Comparison of ENCODE assay signal across 32 cellular contexts in the genomic region with DNA sequence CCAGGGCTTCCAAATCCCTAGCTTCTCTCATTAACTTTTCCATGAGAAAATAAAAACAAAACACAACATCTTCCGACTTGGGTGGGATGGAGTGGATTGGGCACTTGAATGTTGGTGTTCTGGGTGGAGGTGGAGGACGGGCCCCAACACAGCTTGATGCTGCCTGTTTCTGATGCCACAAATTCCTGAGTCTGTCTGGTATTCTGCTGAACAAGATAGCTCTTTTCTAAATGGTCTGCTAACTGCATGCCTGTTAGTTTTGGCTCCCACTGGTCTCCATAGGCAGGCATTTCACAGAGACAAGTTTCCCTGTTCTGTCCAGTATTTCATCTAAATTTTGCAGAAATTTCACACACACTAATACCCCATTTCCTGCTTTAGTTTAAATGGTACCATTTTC.
"Had no signal": no experiment of that assay in that cellular context is flagged by ENCODE, and none has a peak within 500 bp of the region (broad histone marks: within the 10 kb centered on the region; RNA-seq: fewer than 3 reads in every experiment).

No MANE protein-coding gene starts in this region.

- H3K9ac ChIP-seq: KMS-11, SK-N-SH had no signal

- H3K4me3 ChIP-seq: cardiac muscle cell, Peyer's patch, SJSA1 had no signal

- H3K4me3 Mint-ChIP-seq: activated CD4-positive, alpha-beta T cell treated with anti-CD3 and anti-CD28 coated beads, Interleukin-2, amount 10 ng/mL, durations not matched to agents 24 days and 14 days; activated CD8-positive, alpha-beta T cell treated with anti-CD3 and anti-CD28 coated beads for 36 hours; activated naive CD8-positive, alpha-beta T cell treated with anti-CD3 and anti-CD28 coated beads for 36 hours; activated T-cell treated with anti-CD3 and anti-CD28 coated beads, Interleukin-2, amount 50 U/mL, for 72 hours; activated T-helper 17 cell treated with anti-CD3 and anti-CD28 coated beads, Interleukin-2, amount 50 U/mL, for 72 hours; T-helper 1 cell treated with Interleukin-12 subunit alpha and Interleukin-12 subunit beta and Interleukin-4 antibody, amounts not matched to agents 30 μg/mL and 1 μg/mL, for 36 hours; T-helper 2 cell treated with Interferon-gamma antibody and Interleukin-4, amounts not matched to agents 5 μg/mL and 100 μg/mL, for 36 hours had no signal

- H3K4me1 Mint-ChIP-seq: activated CD4-positive, alpha-beta T cell treated with anti-CD3 and anti-CD28 coated beads, Interleukin-2, amount 10 ng/mL, durations not matched to agents 24 days and 14 days; activated naive CD8-positive, alpha-beta T cell treated with anti-CD3 and anti-CD28 coated beads for 36 hours; activated T-helper 17 cell treated with anti-CD3 and anti-CD28 coated beads, Interleukin-2, amount 50 U/mL, for 72 hours had no signal

- H3K36me3 Mint-ChIP-seq: activated naive CD8-positive, alpha-beta T cell treated with anti-CD3 and anti-CD28 coated beads for 36 hours had no signal

- H3K27me3 ChIP-seq: cardiac muscle cell, Peyer's patch, SJSA1 had no signal

- H3K27ac Mint-ChIP-seq: activated CD4-positive, alpha-beta T cell treated with anti-CD3 and anti-CD28 coated beads, Interleukin-2, amount 10 ng/mL, durations not matched to agents 24 days and 14 days; activated CD8-positive, alpha-beta T cell treated with anti-CD3 and anti-CD28 coated beads for 36 hours; activated naive CD8-positive, alpha-beta T cell treated with anti-CD3 and anti-CD28 coated beads for 36 hours; activated T-cell treated with anti-CD3 and anti-CD28 coated beads, Interleukin-2, amount 50 U/mL, for 72 hours; activated T-helper 17 cell treated with anti-CD3 and anti-CD28 coated beads, Interleukin-2, amount 50 U/mL, for 72 hours; T-helper 1 cell treated with Interleukin-12 subunit alpha and Interleukin-12 subunit beta and Interleukin-4 antibody, amounts not matched to agents 30 μg/mL and 1 μg/mL, for 36 hours; T-helper 2 cell treated with Interferon-gamma antibody and Interleukin-4, amounts not matched to agents 5 μg/mL and 100 μg/mL, for 36 hours had no signal

- ATAC-seq: activated CD8-positive, alpha-beta T cell treated with anti-CD3 and anti-CD28 coated beads for 36 hours; activated T-cell treated with anti-CD3 and anti-CD28 coated beads, Interleukin-2, amount 50 U/mL, for 72 hours; activated T-helper 17 cell treated with anti-CD3 and anti-CD28 coated beads, Interleukin-2, amount 50 U/mL, for 72 hours; PC-3 had no signal

- H3K9me3 Mint-ChIP-seq: activated CD4-positive, alpha-beta T cell treated with anti-CD3 and anti-CD28 coated beads, Interleukin-2, amount 10 ng/mL, durations not matched to agents 24 days and 14 days; activated CD8-positive, alpha-beta T cell treated with anti-CD3 and anti-CD28 coated beads for 36 hours; activated naive CD8-positive, alpha-beta T cell treated with anti-CD3 and anti-CD28 coated beads for 36 hours; T-helper 1 cell treated with Interleukin-12 subunit alpha and Interleukin-12 subunit beta and Interleukin-4 antibody, amounts not matched to agents 30 μg/mL and 1 μg/mL, for 36 hours had no signal

- H3K9me3 ChIP-seq: Peyer's patch, SJSA1, SK-N-SH had no signal

- H3K4me2 ChIP-seq: KMS-11, SK-N-SH had no signal

- H3K4me1 ChIP-seq: Peyer's patch, SJSA1 had no signal

- H3K27ac ChIP-seq: cardiac muscle cell, KMS-11, Peyer's patch, SJSA1 had no signal

- H3K27me3 Mint-ChIP-seq: activated CD4-positive, alpha-beta T cell treated with anti-CD3 and anti-CD28 coated beads, Interleukin-2, amount 10 ng/mL, durations not matched to agents 24 days and 14 days; activated CD8-positive, alpha-beta T cell treated with anti-CD3 and anti-CD28 coated beads for 36 hours; activated naive CD8-positive, alpha-beta T cell treated with anti-CD3 and anti-CD28 coated beads for 36 hours had no signal

- H3K36me3 ChIP-seq: cardiac muscle cell, Peyer's patch, SJSA1 had no signal

- DNase-seq: activated CD4-positive, alpha-beta T cell treated with anti-CD3 and anti-CD28 coated beads, Interleukin-2, amount 10 ng/mL, durations not matched to agents 24 days and 14 days; activated CD4-positive, alpha-beta T cell treated with anti-CD3 and anti-CD28 coated beads, Interleukin-2, amount 50 U/mL, for 4 hours; activated CD8-positive, alpha-beta T cell treated with anti-CD3 and anti-CD28 coated beads for 36 hours; activated effector memory CD4-positive, alpha-beta T cell treated with anti-CD3 and anti-CD28 coated beads, Interleukin-2, amount 50 U/mL, for 16 hours; activated naive CD4-positive, alpha-beta T cell; activated naive CD4-positive, alpha-beta T cell treated with anti-CD3 and anti-CD28 coated beads, Interleukin-2, amount 50 U/mL, for 16 hours; activated naive CD8-positive, alpha-beta T cell treated with anti-CD3 and anti-CD28 coated beads for 36 hours; activated T-cell treated with anti-CD3 and anti-CD28 coated beads, Interleukin-2, amount 50 U/mL, for 1 hour; activated T-cell treated with anti-CD3 and anti-CD28 coated beads, Interleukin-2, amount 50 U/mL, for 72 hours; amniotic stem cell; aorta; NCI-H1048; NCI-H1105 treated with DMSO at 0.1 percent for 48 hours; NCI-H1436; NCI-H1694 treated with DMSO at 0.1 percent for 48 hours; NCI-H2029; NCI-H2171; NCI-H510A; NCI-H526; NCI-H748 treated with DMSO at 0.1 percent for 48 hours; NK-92 treated with Interleukin-12 subunit alpha and Interleukin-12 subunit beta, amount 100 ng/mL, for 24 hours; PC-3; Peyer's patch; RPMI8226; SHP77 treated with DMSO at 0.1 percent for 48 hours; SK-N-SH had no signal
